11 cellular contexts compared by ENCODE assay signal in genomic region chr7:33982425-33982786, GRCh38.
DNase-seq lines count a peak whose midpoint lies in the region; ATAC-seq and TF ChIP-seq lines count a peak whose summit lies in the region.
"Had no signal": no experiment of that assay in that cellular context is flagged by ENCODE, and none has a peak within 500 bp of the region (broad histone marks: within the 10 kb centered on the region; RNA-seq: fewer than 3 reads in every experiment).

No MANE protein-coding gene starts in this region.

- peak overlapping the region; percentile 21 for H3K27ac ChIP-seq in A673 (ENCODE audit: low read depth, low read length, poor library complexity, severe bottlenecking)
- H3K27ac ChIP-seq: HL-60 had no signal

- POLR2A ChIA-PET in A673 (lab: Charles Lee; ENCODE audit: low non-redundant PET), result no interaction called here

- ATAC-seq in GM18505 (IDR thresholded peaks at IDR 0.05; ENCODE audit: unreplicated experiment), result no peak

- no peaks in the 10 kb centered on the region for H3K36me3 ChIP-seq in A673 (ENCODE audit: insufficient read depth, low read length, poor library complexity, severe bottlenecking)

- TF ChIP-seq POLR2A in GM18505 (IDR thresholded peaks at IDR 0.05; ENCODE audit: borderline replicate concordance, extremely low read depth, insufficient read depth, insufficient read length), result no peak

- BruUV-seq in A673 (replicated peaks; lab: Mats Ljungman, UMichigan), result no TSS peak

- no peaks in the 10 kb centered on the region for H3K27me3 ChIP-seq in A673 (replicated peaks; ENCODE audit: insufficient read depth, low read depth, low read length, poor library complexity)

- no peaks in the 10 kb centered on the region for H3K9me3 ChIP-seq in A673 (ENCODE audit: low read depth, low read length, poor library complexity, severe bottlenecking)

- peak; percentile 82 for TF ChIP-seq CTCF in A673 (conservative IDR thresholded peaks at IDR 0.05; ENCODE audit: low read depth, low read length)
- peak; percentile 66 for TF ChIP-seq CTCF in HFF-Myc (IDR thresholded peaks at IDR 0.05; ENCODE audit: low read depth, low read length, missing control alignments)
- TF ChIP-seq CTCF in WI38 (IDR thresholded peaks at IDR 0.05; ENCODE audit: low read depth, low read length), result peak; percentile 58

- no peak overlapping the region for H3K4me3 ChIP-seq in A673 (ENCODE audit: low read depth, low read length, poor library complexity, severe bottlenecking)
- H3K4me3 ChIP-seq in HFF-Myc (replicated peaks; ENCODE audit: low read depth, low read length), result no peak overlapping the region
- H3K4me3 ChIP-seq in WI38 (ENCODE audit: low read depth, low read length), result no peak overlapping the region

- CTCF ChIA-PET in A673 (lab: Charles Lee), result interaction anchor here (0.6 to 1.9 kb wide), 17 partner anchors 16 to 1350 kb away, joined by 3 to 34 read pairs (median 4); no protein-coding TSS in a partner anchor

- peaks cover 44% of the 10 kb centered on the region for H3K4me1 ChIP-seq in A673 (ENCODE audit: insufficient read depth, low read length, poor library complexity, severe bottlenecking)

- intact Hi-C loops in A673 (cut with micrococcal nuclease; ENCODE audit: unreplicated experiment), result loop anchor here (1.0 to 10.0 kb wide), 3 partner anchors 62 to 172 kb away; no protein-coding TSS in a partner anchor

- DNase-seq in A673 (ENCODE audit: low spot score) (peak; percentile 80), HFF-Myc (ENCODE audit: extremely low read depth, low read depth) (peak; percentile 59), iPS-NIHi11 (ENCODE audit: low spot score) (peak; percentile 27), NCI-H1048 (lab: John Stamatoyannopoulos, UW) (no peak), NCI-H2081 treated with DMSO at 0.1 percent for 48 hours (lab: John Stamatoyannopoulos, UW) (no peak)
- no peak for DNase-seq in activated CD4-positive, alpha-beta T cell treated with anti-CD3 and anti-CD28 coated beads for 1 hour
- DNase-seq: activated T-cell treated with anti-CD3 and anti-CD28 coated beads, Interleukin-2, amount 50 U/mL, for 48 hours; RPMI8226 had no signal

Comparison
In these comparisons a context has a peak if more than half of its experiments do, and no peak if none do; other contexts are left out.
1. DNase-seq: peak in A673 (single experiment), HFF-Myc (single experiment) and iPS-NIHi11 (single experiment); none in NCI-H1048 (single experiment), activated CD4-positive, alpha-beta T cell treated with anti-CD3 and anti-CD28 coated beads for 1 hour (single experiment) and NCI-H2081 treated with DMSO at 0.1 percent for 48 hours (single experiment).
2. Peak in every context shown above with its lines, with median percentiles within 50 percentile points of each other: CTCF ChIP-seq.